Comparison of ENCODE assay signal across 8 cellular contexts in the genomic region with DNA sequence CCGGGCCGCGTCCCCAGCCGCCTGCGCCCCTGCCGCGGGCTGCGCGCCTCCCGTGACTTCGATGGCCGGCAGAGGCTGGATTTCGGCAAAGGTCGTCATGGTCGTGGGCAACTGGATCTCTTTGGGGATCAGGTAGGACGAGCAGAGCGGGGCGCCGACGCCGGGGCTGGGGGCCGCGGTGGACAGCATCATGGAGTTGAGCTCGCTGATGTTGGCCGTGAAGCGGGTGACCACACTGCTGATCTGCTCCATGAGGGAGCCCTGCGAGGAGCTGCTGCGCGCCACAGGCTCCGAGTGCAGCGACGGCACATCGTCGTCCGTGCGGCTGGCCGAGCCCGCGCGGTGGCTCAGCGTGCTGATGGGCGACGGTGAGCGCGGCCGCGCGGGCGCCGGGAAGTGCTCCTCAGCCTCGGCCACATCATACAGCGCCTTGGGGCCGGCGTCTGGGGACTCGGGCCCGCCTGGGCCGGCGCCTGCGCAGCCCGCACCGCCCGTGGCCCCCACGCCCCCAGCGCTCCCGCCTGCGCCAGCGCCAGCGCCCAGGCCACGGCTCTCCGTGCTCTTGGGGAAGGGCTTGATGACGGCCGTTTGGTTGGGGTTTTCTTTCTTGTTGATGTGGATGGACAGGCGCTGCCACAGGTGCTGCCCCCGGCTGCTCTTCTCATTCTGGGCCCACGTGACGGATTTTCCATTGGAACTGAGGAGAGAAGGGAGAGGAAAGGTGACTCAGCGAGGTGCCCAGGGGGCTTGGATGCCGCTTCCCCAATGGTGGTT.
DNase-seq lines count a peak whose midpoint lies in the region; ATAC-seq and TF ChIP-seq lines count a peak whose summit lies in the region.

No MANE protein-coding gene starts in this region.

- no peaks in the 10 kb centered on the region for H3K9me3 Mint-ChIP-seq in stimulated activated naive CD8-positive, alpha-beta T cell treated with anti-CD3 and anti-CD28 coated beads, Interleukin-15, Interleukin-2, amounts not matched to agents 100 ng/mL and 50 ng/mL, for 24 hours

- ATAC-seq in HG03103 (IDR thresholded peaks at IDR 0.05; ENCODE audit: low read depth, unreplicated experiment) (peak; percentile 54), HG02885 (IDR thresholded peaks at IDR 0.05; ENCODE audit: poor library complexity, unreplicated experiment) (no peak), GM21381 (IDR thresholded peaks at IDR 0.05; ENCODE audit: unreplicated experiment) (no peak)

- TF ChIP-seq CTCF in astrocyte of the spinal cord (IDR thresholded peaks at IDR 0.05; ENCODE audit: low read depth, low read length) = no peak
- TF ChIP-seq CTCF in kidney epithelial cell (IDR thresholded peaks at IDR 0.05; ENCODE audit: insufficient read depth, low read length, poor library complexity, severe bottlenecking) = no peak

- in situ Hi-C loops in astrocyte of the spinal cord (cut with HindIII; ENCODE audit: low sequenced_read_pairs) = no loop called here

- peak overlapping the region; percentile 64 for H3K4me3 Mint-ChIP-seq in stimulated activated naive CD8-positive, alpha-beta T cell treated with anti-CD3 and anti-CD28 coated beads, Interleukin-15, Interleukin-2, amounts not matched to agents 100 ng/mL and 50 ng/mL, for 24 hours

- no peak overlapping the region for H3K27ac Mint-ChIP-seq in stimulated activated naive CD8-positive, alpha-beta T cell treated with anti-CD3 and anti-CD28 coated beads, Interleukin-15, Interleukin-2, amounts not matched to agents 100 ng/mL and 50 ng/mL, for 24 hours

- no peaks in the 10 kb centered on the region for H3K27me3 ChIP-seq in kidney epithelial cell (ENCODE audit: control insufficient read depth, insufficient read depth, low read length)

- H3K36me3 ChIP-seq in kidney epithelial cell (ENCODE audit: control insufficient read depth, insufficient read depth, low read length) = no peaks in the 10 kb centered on the region

- peaks cover 3% of the 10 kb centered on the region for H3K36me3 Mint-ChIP-seq in stimulated activated naive CD8-positive, alpha-beta T cell treated with anti-CD3 and anti-CD28 coated beads, Interleukin-15, Interleukin-2, amounts not matched to agents 100 ng/mL and 50 ng/mL, for 24 hours (ENCODE audit: low read depth)

- H3K27me3 Mint-ChIP-seq in stimulated activated naive CD8-positive, alpha-beta T cell treated with anti-CD3 and anti-CD28 coated beads, Interleukin-15, Interleukin-2, amounts not matched to agents 100 ng/mL and 50 ng/mL, for 24 hours = peaks cover 69% of the 10 kb centered on the region

- DNase-seq in EL = peak; percentile 35
- no peak for DNase-seq in astrocyte of the spinal cord (ENCODE audit: low read depth, low spot score)
- no peak for DNase-seq in kidney epithelial cell (ENCODE audit: low read depth)
- no peak for DNase-seq in NCI-H1436 (lab: John Stamatoyannopoulos, UW)

- H3K4me3 ChIP-seq in astrocyte of the spinal cord (ENCODE audit: low read depth, low read length) (peak overlapping the region; percentile 39), kidney epithelial cell (ENCODE audit: low read depth, low read length) (peak overlapping the region; percentile 30)

- H3K4me1 Mint-ChIP-seq in stimulated activated naive CD8-positive, alpha-beta T cell treated with anti-CD3 and anti-CD28 coated beads, Interleukin-15, Interleukin-2, amounts not matched to agents 100 ng/mL and 50 ng/mL, for 24 hours (ENCODE audit: low read depth) = peaks cover 15% of the 10 kb centered on the region
